In the genomic region with DNA sequence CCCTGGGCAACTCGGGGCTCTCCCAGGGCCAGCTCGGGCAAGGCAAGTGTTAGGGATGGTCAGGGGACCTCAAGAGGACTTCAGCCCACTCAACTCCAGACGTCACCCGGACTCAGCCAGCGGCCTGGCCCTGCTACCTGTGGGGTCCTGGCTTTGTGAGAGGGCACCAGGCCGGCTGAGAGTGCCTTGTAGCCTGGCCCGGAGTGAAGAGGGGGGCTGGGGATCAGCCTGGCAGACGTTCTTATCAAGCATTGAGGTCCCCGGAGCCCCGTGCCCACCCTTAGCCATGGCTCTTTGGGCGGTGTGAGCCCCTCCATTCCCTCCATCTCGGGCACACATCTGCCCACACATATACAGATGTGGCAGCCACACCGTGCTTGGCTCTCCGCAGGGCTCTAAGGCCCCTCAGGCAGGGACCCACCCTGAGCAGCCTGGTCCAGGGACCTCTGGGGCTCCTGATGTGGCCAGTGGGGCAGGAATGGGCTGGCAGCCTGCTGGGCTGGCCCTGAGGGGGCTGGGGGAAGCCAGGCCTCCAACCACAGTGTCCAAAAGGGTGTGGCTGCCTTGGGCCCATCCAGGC, we compare ENCODE assay signal across 25 cellular contexts. TPM values are rescaled to one million over a fixed set of nuclear protein-coding genes. Genes with fewer than 3 reads are reported as not detected.
A peak's percentile ranks its signal among the peaks of the same experiment; 100 is the strongest.
DNase-seq lines count a peak whose midpoint lies in the region; ATAC-seq, FAIRE-seq and TF ChIP-seq lines count a peak whose summit lies in the region.
"Had no signal": no experiment of that assay in that cellular context is flagged by ENCODE, and none has a peak within 500 bp of the region (broad histone marks: within the 10 kb centered on the region; RNA-seq: fewer than 3 reads in every experiment).

No MANE protein-coding gene starts in this region.

- H3K9me3 ChIP-seq in kidney (ENCODE audit: control insufficient read depth in 1 of 2, low read length in 2 of 2) (no peaks in the 10 kb centered on the region), skeletal muscle satellite cell (replicated peaks; ENCODE audit: low read length) (no peaks in the 10 kb centered on the region)
- H3K9me3 ChIP-seq: A549, ovary, upper lobe of left lung had no signal

- DNase-seq in natural killer cell (no peak), kidney (peak; percentile 61), NCI-H2196 treated with DMSO at 0.1 percent for 48 hours (lab: John Stamatoyannopoulos, UW; ENCODE audit: unreplicated experiment) (no peak), C1 segment of cervical spinal cord (lab: John Stamatoyannopoulos, UW) (no peak)
- no peak for DNase-seq in natural killer cell treated with Interleukin-12 subunit alpha and Interleukin-12 subunit beta and Interleukin-15 and Interleukin-18, amount 100 ng/mL, for 72 hours (ENCODE audit: low spot score)
- DNase-seq in activated naive CD4-positive, alpha-beta T cell (lab: John Stamatoyannopoulos, UW), result no peak
- no peak for DNase-seq in activated CD8-positive, alpha-beta T cell treated with anti-CD3 and anti-CD28 coated beads, Interleukin-2, amount 10 ng/mL, durations not matched to agents 7 days and 5 days
- DNase-seq: activated T-cell treated with anti-CD3 and anti-CD28 coated beads, Interleukin-2, amount 50 U/mL, for 24 hours; DND-41; hippocampal formation; KG1; midbrain; NCI-H1048; NCI-H2081 treated with DMSO at 0.1 percent for 48 hours; ovary; small intestine had no signal

- H3K36me3 ChIP-seq in kidney (ENCODE audit: control insufficient read depth in 1 of 2, insufficient read depth in 2 of 2, low read length in 2 of 2) (no peaks in the 10 kb centered on the region), skeletal muscle satellite cell (ENCODE audit: insufficient read depth, low read length) (no peaks in the 10 kb centered on the region)
- H3K36me3 ChIP-seq: ovary, upper lobe of left lung had no signal

- CTCF ChIA-PET in activated CD8-positive, alpha-beta T cell treated with anti-CD3 and anti-CD28 coated beads, Interleukin-2, amount 10 ng/mL, durations not matched to agents 7 days and 5 days (lab: Charles Lee), result no interaction called here

- peaks cover 0 to 16% of the 10 kb centered on the region in 2 donors for H3K4me1 ChIP-seq in kidney (ENCODE audit: control insufficient read depth in 1 of 2, insufficient read depth in 1 of 2, low read depth in 1 of 2, low read length in 2 of 2)
- H3K4me1 ChIP-seq in skeletal muscle satellite cell (ENCODE audit: control insufficient read depth, insufficient read depth, low read length), result peaks cover 69% of the 10 kb centered on the region

- ATAC-seq in natural killer cell, result no peak
- ATAC-seq in natural killer cell treated with Interleukin-12 subunit alpha and Interleukin-12 subunit beta and Interleukin-15 and Interleukin-18, amount 100 ng/mL, for 72 hours, result no peak
- no peak for ATAC-seq in activated CD8-positive, alpha-beta T cell treated with anti-CD3 and anti-CD28 coated beads, Interleukin-2, amount 10 ng/mL, durations not matched to agents 7 days and 5 days
- ATAC-seq: A549; activated naive CD4-positive, alpha-beta T cell treated with anti-CD3 and anti-CD28 coated beads, Interleukin-2, amount 50 U/mL, for 72 hours had no signal

- H3K27me3 ChIP-seq in skeletal muscle satellite cell (ENCODE audit: control insufficient read depth, insufficient read depth, low read length), result no peaks in the 10 kb centered on the region
- H3K27me3 ChIP-seq: ovary, upper lobe of left lung had no signal

- H3K4me3 ChIP-seq in kidney (ENCODE audit: low read length in 2 of 2), result no peak overlapping the region
- H3K4me3 ChIP-seq in skeletal muscle satellite cell (ENCODE audit: low read length), result peak overlapping the region; percentile 94
- H3K4me3 ChIP-seq: A549, upper lobe of left lung had no signal

- peak overlapping the region in 1 of 2 donors; percentile 82 for H3K27ac Mint-ChIP-seq in natural killer cell
- no peak overlapping the region for H3K27ac Mint-ChIP-seq in natural killer cell treated with Interleukin-12 subunit alpha and Interleukin-12 subunit beta and Interleukin-15 and Interleukin-18, amount 100 ng/mL, for 72 hours
- H3K27ac Mint-ChIP-seq in activated CD8-positive, alpha-beta T cell treated with anti-CD3 and anti-CD28 coated beads, Interleukin-2, amount 10 ng/mL, durations not matched to agents 7 days and 5 days, result no peak overlapping the region
- H3K27ac Mint-ChIP-seq: activated naive CD4-positive, alpha-beta T cell treated with anti-CD3 and anti-CD28 coated beads, Interleukin-2, amount 50 U/mL, for 72 hours had no signal

- POLR2A ChIA-PET in activated CD8-positive, alpha-beta T cell treated with anti-CD3 and anti-CD28 coated beads, Interleukin-2, amount 10 ng/mL, durations not matched to agents 7 days and 5 days (lab: Charles Lee), result no interaction called here

- TF ChIP-seq CTCF in natural killer cell (IDR thresholded peaks at IDR 0.05) (no peak), kidney (IDR thresholded peaks at IDR 0.05; ENCODE audit: borderline replicate concordance, extremely low read depth, insufficient read depth) (no peak)

- no peak overlapping the region for H3K9ac ChIP-seq in kidney (ENCODE audit: low read length in 2 of 2)
- peak overlapping the region; percentile 88 for H3K9ac ChIP-seq in skeletal muscle satellite cell (ENCODE audit: low read depth, low read length)

- no peak overlapping the region for H3K27ac ChIP-seq in kidney (ENCODE audit: low read depth in 2 of 2, low read length in 2 of 2)
- H3K27ac ChIP-seq: ovary, upper lobe of left lung had no signal

- no peaks in the 10 kb centered on the region for H3K27me3 Mint-ChIP-seq in natural killer cell (ENCODE audit: low read depth in 2 of 2)
- no peaks in the 10 kb centered on the region for H3K27me3 Mint-ChIP-seq in natural killer cell treated with Interleukin-12 subunit alpha and Interleukin-12 subunit beta and Interleukin-15 and Interleukin-18, amount 100 ng/mL, for 72 hours
- no peaks in the 10 kb centered on the region for H3K27me3 Mint-ChIP-seq in activated CD8-positive, alpha-beta T cell treated with anti-CD3 and anti-CD28 coated beads, Interleukin-2, amount 10 ng/mL, durations not matched to agents 7 days and 5 days (ENCODE audit: low read depth)
- H3K27me3 Mint-ChIP-seq: activated T-cell treated with anti-CD3 and anti-CD28 coated beads, Interleukin-2, amount 50 U/mL, for 24 hours; CD4-positive, alpha-beta memory T cell had no signal

- no peaks in the 10 kb centered on the region for H3K9me3 Mint-ChIP-seq in natural killer cell
- H3K9me3 Mint-ChIP-seq in natural killer cell treated with Interleukin-12 subunit alpha and Interleukin-12 subunit beta and Interleukin-15 and Interleukin-18, amount 100 ng/mL, for 72 hours, result no peaks in the 10 kb centered on the region
- H3K9me3 Mint-ChIP-seq in activated CD8-positive, alpha-beta T cell treated with anti-CD3 and anti-CD28 coated beads, Interleukin-2, amount 10 ng/mL, durations not matched to agents 7 days and 5 days (ENCODE audit: insufficient read depth), result no peaks in the 10 kb centered on the region
- H3K9me3 Mint-ChIP-seq: activated naive CD4-positive, alpha-beta T cell treated with anti-CD3 and anti-CD28 coated beads, Interleukin-2, amount 50 U/mL, for 72 hours; activated T-cell treated with anti-CD3 and anti-CD28 coated beads, Interleukin-2, amount 50 U/mL, for 24 hours had no signal

- FAIRE-seq in kidney (lab: Jason Lieb, UNC), result no peak
- FAIRE-seq: A549, bronchial epithelial cell, H54, keratinocyte, RCC 7860, small intestine had no signal

- H3K36me3 Mint-ChIP-seq in natural killer cell, result no peaks in the 10 kb centered on the region
- H3K36me3 Mint-ChIP-seq in natural killer cell treated with Interleukin-12 subunit alpha and Interleukin-12 subunit beta and Interleukin-15 and Interleukin-18, amount 100 ng/mL, for 72 hours, result no peaks in the 10 kb centered on the region
- peaks cover 23% of the 10 kb centered on the region for H3K36me3 Mint-ChIP-seq in activated CD8-positive, alpha-beta T cell treated with anti-CD3 and anti-CD28 coated beads, Interleukin-2, amount 10 ng/mL, durations not matched to agents 7 days and 5 days (ENCODE audit: low read depth)
- H3K36me3 Mint-ChIP-seq: activated naive CD4-positive, alpha-beta T cell treated with anti-CD3 and anti-CD28 coated beads, Interleukin-2, amount 50 U/mL, for 72 hours had no signal

- intact Hi-C loops in natural killer cell (cut with micrococcal nuclease) (no loop called here), kidney (cut with DNase I) (no loop called here)

- H3K4me3 Mint-ChIP-seq in natural killer cell, result peak overlapping the region; percentile 42
- H3K4me3 Mint-ChIP-seq in natural killer cell treated with Interleukin-12 subunit alpha and Interleukin-12 subunit beta and Interleukin-15 and Interleukin-18, amount 100 ng/mL, for 72 hours, result no peak overlapping the region
- no peak overlapping the region for H3K4me3 Mint-ChIP-seq in activated CD8-positive, alpha-beta T cell treated with anti-CD3 and anti-CD28 coated beads, Interleukin-2, amount 10 ng/mL, durations not matched to agents 7 days and 5 days
- H3K4me3 Mint-ChIP-seq: activated T-cell treated with anti-CD3 and anti-CD28 coated beads, Interleukin-2, amount 50 U/mL, for 24 hours had no signal

- peaks cover 50 to 55% of the 10 kb centered on the region in 2 donors for H3K4me1 Mint-ChIP-seq in natural killer cell
- peaks cover 35 to 45% of the 10 kb centered on the region in 2 donors for H3K4me1 Mint-ChIP-seq in natural killer cell treated with Interleukin-12 subunit alpha and Interleukin-12 subunit beta and Interleukin-15 and Interleukin-18, amount 100 ng/mL, for 72 hours (ENCODE audit: low read depth in 2 of 2)
- H3K4me1 Mint-ChIP-seq in activated CD8-positive, alpha-beta T cell treated with anti-CD3 and anti-CD28 coated beads, Interleukin-2, amount 10 ng/mL, durations not matched to agents 7 days and 5 days (ENCODE audit: low read depth), result peaks cover 51% of the 10 kb centered on the region

- peak overlapping the region; percentile 89 for H3K4me2 ChIP-seq in skeletal muscle satellite cell (ENCODE audit: low read length)
- H3K4me2 ChIP-seq: A549 had no signal

RNA-seq across cellular contexts. Expression of gene LSP1, which starts 15.3 kb away (rescaled TPM):
- 100 to 1,000 TPM; 487 to 595 (median 536) TPM for total RNA-seq in natural killer cell
- total RNA-seq in natural killer cell treated with Interleukin-12 subunit alpha and Interleukin-12 subunit beta and Interleukin-15 and Interleukin-18, amount 100 ng/mL, for 72 hours, result 100 to 1,000 TPM; 240 to 358 TPM
- total RNA-seq in kidney, result 26.1 TPM
- polyA plus RNA-seq in kidney (ENCODE audit: insufficient read depth, low read depth, low replicate concordance), result 8.4 TPM
- total RNA-seq in skeletal muscle satellite cell (2012; rRNA removed), result 56.3 and 63.6 TPM in 2 replicates
- 100 to 1,000 TPM; 463 to 477 TPM for total RNA-seq in activated CD8-positive, alpha-beta T cell treated with anti-CD3 and anti-CD28 coated beads, Interleukin-2, amount 10 ng/mL, durations not matched to agents 7 days and 5 days

RNA-seq across cellular contexts. Expression of gene PRR33, which starts 23.5 kb away (rescaled TPM):
- under 1 TPM in 2 of 3 donors, not detected in 1; 0.14 to 0.32 TPM for total RNA-seq in natural killer cell
- not detected for total RNA-seq in natural killer cell treated with Interleukin-12 subunit alpha and Interleukin-12 subunit beta and Interleukin-15 and Interleukin-18, amount 100 ng/mL, for 72 hours
- not detected for total RNA-seq in kidney
- not detected for polyA plus RNA-seq in kidney (ENCODE audit: insufficient read depth, low read depth, low replicate concordance)
- total RNA-seq in skeletal muscle satellite cell (2012; rRNA removed), result not detected in 2 replicates
- total RNA-seq in activated CD8-positive, alpha-beta T cell treated with anti-CD3 and anti-CD28 coated beads, Interleukin-2, amount 10 ng/mL, durations not matched to agents 7 days and 5 days, result under 1 TPM in 1 of 2 experiments, not detected in 1; 0.08 TPM
- total RNA-seq: bronchial epithelial cell; CD4-positive, alpha-beta memory T cell; ovary; upper lobe of left lung had no signal
- polyA plus RNA-seq: A549, keratinocyte had no signal

RNA-seq across cellular contexts. Expression of gene TNNI2, which starts 29.4 kb away (rescaled TPM):
- total RNA-seq in natural killer cell (1 to 10 TPM; 1.2 to 5.4 (median 3.6) TPM), kidney (1.3 TPM)
- 1 to 10 TPM in 1 of 2 donors, not detected in 1; 1.4 TPM for total RNA-seq in natural killer cell treated with Interleukin-12 subunit alpha and Interleukin-12 subunit beta and Interleukin-15 and Interleukin-18, amount 100 ng/mL, for 72 hours
- polyA plus RNA-seq in kidney (ENCODE audit: insufficient read depth, low read depth, low replicate concordance), result not detected
- total RNA-seq in skeletal muscle satellite cell (2012; rRNA removed), result 0.87 TPM in 1 of 2 replicates, not detected in the other
- total RNA-seq in activated CD8-positive, alpha-beta T cell treated with anti-CD3 and anti-CD28 coated beads, Interleukin-2, amount 10 ng/mL, durations not matched to agents 7 days and 5 days, result under 1 TPM in 1 of 2 experiments, not detected in 1; 0.50 TPM
- total RNA-seq: activated naive CD4-positive, alpha-beta T cell treated with anti-CD3 and anti-CD28 coated beads, Interleukin-2, amount 50 U/mL, for 72 hours; CD4-positive, alpha-beta memory T cell had no signal
- polyA plus RNA-seq: A549; CD4-positive, alpha-beta memory T cell had no signal

RNA-seq across cellular contexts. Expression of gene SYT8, which starts 33.4 kb away (rescaled TPM):
- total RNA-seq in natural killer cell, result not detected
- not detected for total RNA-seq in natural killer cell treated with Interleukin-12 subunit alpha and Interleukin-12 subunit beta and Interleukin-15 and Interleukin-18, amount 100 ng/mL, for 72 hours
- 1.7 TPM for total RNA-seq in kidney
- 1.2 TPM for polyA plus RNA-seq in kidney (ENCODE audit: insufficient read depth, low read depth, low replicate concordance)
- total RNA-seq in skeletal muscle satellite cell (2012; rRNA removed), result under 0.01 TPM in 1 of 2 replicates, not detected in the other
- not detected for total RNA-seq in activated CD8-positive, alpha-beta T cell treated with anti-CD3 and anti-CD28 coated beads, Interleukin-2, amount 10 ng/mL, durations not matched to agents 7 days and 5 days
- total RNA-seq: activated naive CD4-positive, alpha-beta T cell treated with anti-CD3 and anti-CD28 coated beads, Interleukin-2, amount 50 U/mL, for 72 hours; CD4-positive, alpha-beta memory T cell had no signal
- polyA plus RNA-seq: CD4-positive, alpha-beta memory T cell; ovary had no signal

RNA-seq across cellular contexts. Expression of gene TNNT3, which starts 51.4 kb away (rescaled TPM):
- 10 to 100 TPM; 15.8 to 27.9 (median 26.2) TPM for total RNA-seq in natural killer cell
- total RNA-seq in natural killer cell treated with Interleukin-12 subunit alpha and Interleukin-12 subunit beta and Interleukin-15 and Interleukin-18, amount 100 ng/mL, for 72 hours, result under 1 TPM in 1 of 2 donors, not detected in 1; 0.33 TPM
- 0.60 TPM for total RNA-seq in kidney
- polyA plus RNA-seq in kidney (ENCODE audit: insufficient read depth, low read depth, low replicate concordance), result not detected
- total RNA-seq in skeletal muscle satellite cell (2012; rRNA removed), result 17.7 TPM in 1 of 2 replicates, not detected in the other
- 1 to 10 TPM; 2.6 to 2.8 TPM for total RNA-seq in activated CD8-positive, alpha-beta T cell treated with anti-CD3 and anti-CD28 coated beads, Interleukin-2, amount 10 ng/mL, durations not matched to agents 7 days and 5 days
- total RNA-seq: bronchial epithelial cell had no signal
- polyA plus RNA-seq: A549; CD4-positive, alpha-beta memory T cell had no signal
